In the genomic region with DNA sequence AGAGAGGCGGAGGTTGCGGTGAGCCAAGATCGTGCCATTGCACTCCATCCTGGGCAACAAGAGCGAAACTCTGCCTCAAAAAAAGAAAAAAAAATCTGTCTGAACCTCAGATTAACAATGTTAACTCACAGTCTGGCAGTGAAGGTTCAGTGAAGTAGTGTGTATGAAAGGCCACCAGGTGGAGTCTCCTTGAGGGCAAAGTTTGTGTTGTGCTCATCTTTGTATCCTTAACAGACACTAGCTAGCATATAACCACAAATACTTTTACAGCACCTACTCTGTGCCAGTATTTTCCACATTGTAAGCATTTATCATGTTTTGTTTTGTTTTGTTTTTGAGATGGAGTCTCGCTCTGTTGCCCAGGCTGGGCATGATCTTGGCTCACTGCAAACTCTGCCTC, we compare ENCODE assay signal across 8 cellular contexts. TPM values are rescaled to one million over a fixed set of nuclear protein-coding genes. Genes with fewer than 3 reads are reported as not detected.
DNase-seq lines count a peak whose midpoint lies in the region; ATAC-seq and TF ChIP-seq lines count a peak whose summit lies in the region.

No MANE protein-coding gene starts in this region.

- DNase-seq in ACHN (peak; percentile 39), SK-MEL-5 (ENCODE audit: low read depth, low spot score) (peak; percentile 62), iPS-NIHi11 (ENCODE audit: low spot score) (peak; percentile 35), anterior cingulate cortex (lab: John Stamatoyannopoulos, UW) (no peak), middle frontal gyrus (ENCODE audit: extremely low spot score, low spot score) (no peak)

- in situ Hi-C loops in ACHN (cut with HindIII; ENCODE audit: low pct_ligation_motif_present, low pct_unique_long_range_greater_than_20kb, low sequenced_read_pairs) (no loop called here), SK-MEL-5 (cut with HindIII; ENCODE audit: low pct_unique_long_range_greater_than_20kb, low sequenced_read_pairs) (no loop called here)

- peak; percentile 68 for TF ChIP-seq CTCF in GM12872 (IDR thresholded peaks at IDR 0.05; ENCODE audit: insufficient read depth, low read depth, low read length)

- ATAC-seq in HG03103 (IDR thresholded peaks at IDR 0.05; ENCODE audit: low read depth, unreplicated experiment) (peak; percentile 90), GM21717 (IDR thresholded peaks at IDR 0.05; ENCODE audit: unreplicated experiment) (no peak)

RNA-seq across cellular contexts. Expression of gene MGST2, which starts 46.0 kb away (rescaled TPM):
- total RNA-seq in SK-MEL-5 (2014; rRNA removed; shearing (Covaris generic)) = 54.5 and 59.8 TPM in 2 replicates
- 43.3 and 66.8 TPM in 2 replicates for polyA plus RNA-seq in SK-MEL-5 (2015; cell fraction: cytosol; rRNA removed)
- 13.6 and 20.6 TPM in 2 replicates for polyA plus RNA-seq in SK-MEL-5 (2015; cell fraction: nucleus; rRNA removed)

Comparison
In these comparisons a context has a peak if more than half of its experiments do, and no peak if none do; other contexts are left out.
1. DNase-seq: peak in ACHN (single experiment), SK-MEL-5 (single experiment) and iPS-NIHi11 (single experiment); none in anterior cingulate cortex (0 of 58) and middle frontal gyrus (single experiment).